10 cellular contexts compared by ENCODE assay signal in the genomic region with DNA sequence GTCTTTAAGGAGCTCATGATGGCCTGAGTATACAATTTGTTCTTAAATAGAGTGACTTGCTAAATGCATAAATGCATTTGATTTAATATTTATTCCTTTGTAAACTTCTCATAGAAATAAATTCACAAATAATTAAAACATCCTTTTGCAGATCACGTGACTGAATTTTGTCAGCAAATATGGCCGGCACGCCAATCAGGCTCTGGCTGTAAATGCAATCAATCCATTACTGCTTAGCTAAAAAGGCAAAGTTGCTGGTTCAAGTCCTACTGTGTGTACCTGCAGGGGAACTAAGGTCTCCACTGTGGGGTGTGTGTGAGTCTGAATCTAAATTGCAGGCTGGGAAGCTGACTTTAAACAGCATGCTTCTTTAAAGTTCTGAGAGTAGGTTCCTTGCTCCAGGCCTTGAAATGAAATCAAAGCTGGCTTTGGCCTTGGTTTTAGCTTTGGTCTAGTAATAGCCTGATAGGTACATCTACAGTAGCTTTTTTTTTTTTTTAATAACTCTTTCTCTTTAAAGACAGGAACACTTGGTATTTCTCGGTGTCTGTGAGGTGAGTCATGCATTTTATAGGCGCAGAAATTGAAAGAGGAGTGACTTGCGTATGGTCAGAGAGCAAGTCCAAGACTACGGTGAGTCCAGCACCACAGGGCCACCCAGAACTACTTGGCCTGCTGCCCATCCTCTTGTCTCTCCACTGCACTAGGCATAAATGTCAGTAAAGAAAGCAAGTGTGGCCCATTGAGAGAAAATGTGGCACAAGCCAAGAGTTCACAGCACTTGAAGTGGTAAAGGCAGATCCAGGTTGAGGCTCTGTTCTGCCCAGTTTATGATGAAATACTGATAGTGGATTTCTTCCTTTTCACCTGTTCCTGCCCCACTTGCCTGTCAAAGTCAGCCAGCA. TPM values are rescaled to one million over a fixed set of nuclear protein-coding genes. Genes with fewer than 3 reads are reported as not detected.
DNase-seq lines count a peak whose midpoint lies in the region; ATAC-seq, FAIRE-seq and TF ChIP-seq lines count a peak whose summit lies in the region.
"Had no signal": no experiment of that assay in that cellular context is flagged by ENCODE, and none has a peak within 500 bp of the region (broad histone marks: within the 10 kb centered on the region; RNA-seq: fewer than 3 reads in every experiment).

No MANE protein-coding gene starts in this region.

- FAIRE-seq in H1 (lab: Jason Lieb, UNC), result no peak

- no peak for TF ChIP-seq CTCF in H1 (IDR thresholded peaks at IDR 0.05; ENCODE audit: control extremely low read depth in 1 of 3, insufficient read depth in 1 of 3, low read depth in 1 of 3, low read length in 3 of 3)
- no peak for TF ChIP-seq CTCF in sigmoid colon (IDR thresholded peaks at IDR 0.05)

- H3K27ac ChIP-seq in H1 (ENCODE audit: low read depth, low read length) (no peak overlapping the region), sigmoid colon (peak overlapping the region in 3 of 4 donors; percentile 29 to 60 (median 55))

- TF ChIP-seq EP300 in H1 (IDR thresholded peaks at IDR 0.05; ENCODE audit: borderline replicate concordance in 1 of 2, low read depth in 2 of 2, low read length in 2 of 2), result no peak
- no peak for TF ChIP-seq EP300 in sigmoid colon (IDR thresholded peaks at IDR 0.05)

- H3K36me3 ChIP-seq in H1 (ENCODE audit: control insufficient read depth in 2 of 4, insufficient read depth in 4 of 4, low read length in 3 of 4), result no peaks in the 10 kb centered on the region
- H3K36me3 ChIP-seq in sigmoid colon, result no peaks in the 10 kb centered on the region

- H3K9me3 ChIP-seq in H1 (ENCODE audit: insufficient read depth in 2 of 2, low read depth in 1 of 2, low read length in 1 of 2) (no peaks in the 10 kb centered on the region), sigmoid colon (no peaks in the 10 kb centered on the region)

- 86% methylated on average over 7 of the region's 7 CpGs; no CpG with 5 or more reads in 1 of the 2 experiments for WGBS in H1 (ENCODE audit: extremely low coverage in 1 of 2, insufficient coverage in 1 of 2, insufficient read length in 1 of 2, insufficient replicate concordance in 2 of 2, low coverage in 1 of 2, low lambda C conversion rate in 2 of 2, missing lambda C conversion rate in 1 of 2), 2 experiments
- WGBS in sigmoid colon, 2 donors, result 36 to 67% methylated on average over 7 of the region's 7 CpGs

- H2BK120ac ChIP-seq in H1 (replicated peaks; ENCODE audit: low read depth, low read length), result no peak overlapping the region

- H3K4me1 ChIP-seq in H1 (replicated peaks in 1 of 4; ENCODE audit: control insufficient read depth in 3 of 4, insufficient read depth in 4 of 4, low read length in 3 of 4) (no peaks in the 10 kb centered on the region), sigmoid colon (peaks cover 0 to 8% (median 0%) of the 10 kb centered on the region in 4 donors)

- no peak overlapping the region for H2BK12ac ChIP-seq in H1 (ENCODE audit: low read depth, low read length)

- H2BK20ac ChIP-seq in H1 (ENCODE audit: low read length), result no peak overlapping the region

- H3K4me2 ChIP-seq in H1 (ENCODE audit: insufficient read depth in 1 of 2, low read depth in 2 of 2, low read length in 2 of 2), result no peak overlapping the region

- H2AFZ ChIP-seq in H1 (ENCODE audit: low read length), result peak overlapping the region; percentile 46; the same call in 1 of the 2 replicates

- H3K23ac ChIP-seq in H1 (ENCODE audit: insufficient read length), result no peak overlapping the region

- no peak overlapping the region for H4K5ac ChIP-seq in H1 (ENCODE audit: insufficient read length, low read depth, low read length)

- H4K91ac ChIP-seq in H1 (replicated peaks; ENCODE audit: insufficient read length, low read length), result no peak overlapping the region

- CTCF ChIA-PET in H1 (lab: Charles Lee; ENCODE audit: partially characterized antibody), result interaction anchor here (0.6 kb wide), 1 partner anchor 49 kb away, joined by 4 read pairs; no protein-coding TSS in a partner anchor

- no peak overlapping the region for H2BK5ac ChIP-seq in H1 (ENCODE audit: low read depth, low read length)

- H3K4me3 ChIP-seq in H1 (ENCODE audit: extremely low read depth in 1 of 4, insufficient read depth in 2 of 4, low read depth in 3 of 4, low read length in 4 of 4), result no peak overlapping the region
- H3K4me3 ChIP-seq in sigmoid colon, result no peak overlapping the region

- DNase-seq in G401 (ENCODE audit: low spot score), result peak; percentile 59
- DNase-seq in OCI-M1 (lab: John Stamatoyannopoulos, UW), result peak; percentile 47
- no peak for DNase-seq in H1 (ENCODE audit: low read depth in 1 of 2, low spot score in 2 of 2)
- peak; percentile 78 for DNase-seq in sigmoid colon
- no peak for DNase-seq in T-helper 1 cell
- DNase-seq: naive thymus-derived CD8-positive, alpha-beta T cell; NCI-H526 treated with DMSO at 0.1 percent for 48 hours had no signal

- no peaks in the 10 kb centered on the region; the same call in 1 of the 2 replicates for H3K23me2 ChIP-seq in H1 (ENCODE audit: low read depth, low read length)

- H3K4ac ChIP-seq in H1 (replicated peaks; ENCODE audit: insufficient read length, low read depth, low read length), result no peak overlapping the region

- ATAC-seq in HG03457 (IDR thresholded peaks at IDR 0.05; ENCODE audit: unreplicated experiment) (no peak), GM21515 (IDR thresholded peaks at IDR 0.05; ENCODE audit: unreplicated experiment) (no peak), GM19351 (IDR thresholded peaks at IDR 0.05; ENCODE audit: unreplicated experiment) (no peak)
- ATAC-seq: naive thymus-derived CD8-positive, alpha-beta T cell had no signal

- H3K27me3 ChIP-seq in H1 (replicated peaks in 1 of 4; ENCODE audit: control insufficient read depth in 3 of 4, extremely low read depth in 1 of 4, insufficient read depth in 3 of 4, low read length in 3 of 4), result no peaks in the 10 kb centered on the region
- H3K27me3 ChIP-seq in sigmoid colon, result no peaks in the 10 kb centered on the region

- H3K9ac ChIP-seq in H1 (replicated peaks in 1 of 4; ENCODE audit: extremely low read depth in 1 of 4, low read depth in 3 of 4, low read length in 3 of 4), result no peak overlapping the region

- H2BK15ac ChIP-seq in H1 (ENCODE audit: low read length), result no peak overlapping the region

- no peaks in the 10 kb centered on the region for H3K79me1 ChIP-seq in H1 (ENCODE audit: low read depth, low read length)

- intact Hi-C loops in sigmoid colon (cut with DNase I), result no loop called here

- no peak overlapping the region for H3K14ac ChIP-seq in H1 (ENCODE audit: insufficient read length)

- no peak overlapping the region for H2AK5ac ChIP-seq in H1 (ENCODE audit: low read depth, low read length)

- no peak overlapping the region for H3K56ac ChIP-seq in H1 (replicated peaks; ENCODE audit: insufficient read length, low read depth, low read length)

- no peak for TF ChIP-seq RAD21 in H1 (IDR thresholded peaks at IDR 0.05 in 1 of 2, conservative IDR thresholded peaks at IDR 0.05 in 1 of 2; ENCODE audit: low read depth in 2 of 2, low read length in 2 of 2)

- H4K8ac ChIP-seq in H1 (ENCODE audit: extremely low read depth, insufficient read depth, low read length), result no peak overlapping the region; the same call in 1 of the 2 replicates

- in situ Hi-C loops in G401 (cut with HindIII; ENCODE audit: low sequenced_read_pairs), result no loop called here

- no peaks in the 10 kb centered on the region for H4K20me1 ChIP-seq in H1 (replicated peaks in 1 of 2; ENCODE audit: control insufficient read depth in 1 of 2, insufficient read depth in 2 of 2, low read length in 2 of 2)

- H3K18ac ChIP-seq in H1 (ENCODE audit: extremely low read depth, low read length), result no peak overlapping the region

- no peak for TF ChIP-seq POLR2A in H1 (IDR thresholded peaks at IDR 0.05; ENCODE audit: control extremely low read depth in 1 of 2, low read depth in 2 of 2, low read length in 2 of 2)
- TF ChIP-seq POLR2A in sigmoid colon (IDR thresholded peaks at IDR 0.05), result no peak

- H3K79me2 ChIP-seq in H1 (ENCODE audit: control insufficient read depth in 1 of 2, insufficient read depth in 2 of 2, low read length in 2 of 2), result no peaks in the 10 kb centered on the region

- POLR2A ChIA-PET in H1 (lab: Charles Lee; ENCODE audit: partially characterized antibody), result no interaction called here

TF ChIP-seq in H1, 55 proteins besides CTCF, POLR2A, EP300 and RAD21:
- TF ChIP-seq SIX5 (IDR thresholded peaks at IDR 0.05; ENCODE audit: low read depth, low read length) (no peak), CBX5 (IDR thresholded peaks at IDR 0.05; ENCODE audit: low read depth, low read length) (no peak), EZH2 (IDR thresholded peaks at IDR 0.05; ENCODE audit: low read depth, low read length, severe bottlenecking) (no peak), ZNF274 (IDR thresholded peaks at IDR 0.05; ENCODE audit: borderline replicate concordance, extremely low read depth, low read length) (no peak), HDAC2 (IDR thresholded peaks at IDR 0.05; ENCODE audit: borderline replicate concordance in 1 of 2, low read depth in 2 of 2, low read length in 2 of 2) (no peak), RNF2 (IDR thresholded peaks at IDR 0.05; ENCODE audit: borderline replicate concordance, low read depth, low read length, missing control alignments, poor library complexity, severe bottlenecking) (no peak), RFX5 (IDR thresholded peaks at IDR 0.05; ENCODE audit: borderline replicate concordance, low read depth, low read length) (no peak), FOSL1 (IDR thresholded peaks at IDR 0.05; ENCODE audit: insufficient read depth, low read depth, low read length) (no peak), TEAD4 (IDR thresholded peaks at IDR 0.05; ENCODE audit: low read depth, low read length) (no peak), PHF8 (conservative IDR thresholded peaks at IDR 0.05; ENCODE audit: low read depth, low read length) (no peak), SP1 (IDR thresholded peaks at IDR 0.05; ENCODE audit: low read depth, low read length) (no peak), CEBPB (IDR thresholded peaks at IDR 0.05; ENCODE audit: low read depth, low read length) (no peak), POLR2AphosphoS5 (IDR thresholded peaks at IDR 0.05; ENCODE audit: low read depth, low read length) (no peak)

RNA-seq across cellular contexts. Expression of gene LYST, which starts 36.2 kb away (rescaled TPM):
- 0.58 and 0.68 TPM in 2 replicates for total RNA-seq in G401 (2014; rRNA removed; shearing (Covaris generic))
- 0.23 and 0.58 TPM in 2 replicates for total RNA-seq in H1 (2021; fragmentation: NEBNext Ultra II Directional; extraction: Animal tissue kit (Norgen Biotek cat#: 25700))
- polyA plus RNA-seq in H1 (2011; rRNA removed), result 0.11 and 0.29 TPM in 2 replicates
- 0.21 TPM for polyA plus RNA-seq in H1 (2011; cell fraction: cytosol; rRNA removed)
- 0.23 TPM for polyA plus RNA-seq in H1 (2011; cell fraction: nucleus; rRNA removed)
- polyA plus RNA-seq in H1 (2012, experiment 1 of 2), result 0.12 to 0.36 TPM (median 0.31 TPM) in 4 replicates
- not detected for polyA plus RNA-seq in H1 (2012, experiment 2 of 2)
- 0.30 TPM for polyA plus RNA-seq in H1 (2013, experiment 1 of 2)
- 0.35 TPM for polyA plus RNA-seq in H1 (2013, experiment 2 of 2)
- polyA minus RNA-seq in H1 (2011; rRNA and poly(A)+ RNA removed), result 0.44 and 0.98 TPM in 2 replicates
- not detected for polyA minus RNA-seq in H1 (2011; cell fraction: cytosol; rRNA and poly(A)+ RNA removed)
- polyA minus RNA-seq in H1 (2011; cell fraction: nucleus; rRNA and poly(A)+ RNA removed), result 1.8 TPM
- 10 to 100 TPM; 21.9 to 53.2 (median 33.5) TPM for total RNA-seq in sigmoid colon
- polyA plus RNA-seq in sigmoid colon, result 10 to 100 TPM in 1 of 3 donors, 1 to 10 TPM in 2; 6.6 to 12.9 (median 8.3) TPM

Comparison
In these comparisons a context has a peak if more than half of its experiments do, and no peak if none do; other contexts are left out.
1. DNase-seq: peak in G401 (single experiment), OCI-M1 (single experiment) and sigmoid colon (single experiment); none in H1 (0 of 2) and T-helper 1 cell (0 of 5).
2. RNA of gene LYST, which starts 36.2 kb away (total RNA-seq): 21.9 to 53.2 TPM in sigmoid colon; 0.23 to 0.58 TPM in H1 and 0.58 to 0.68 TPM in G401; every median in the first group is over 10 times any median in the second.